ENCODE assay signal across 16 cellular contexts in genomic region chr3:122484985-122485384, GRCh38. TPM values are rescaled to one million over a fixed set of nuclear protein-coding genes. Genes with fewer than 3 reads are reported as not detected.
A peak's percentile ranks its signal among the peaks of the same experiment; 100 is the strongest.
DNase-seq lines count a peak whose midpoint lies in the region; ATAC-seq, FAIRE-seq and TF ChIP-seq lines count a peak whose summit lies in the region.
"Had no signal": no experiment of that assay in that cellular context is flagged by ENCODE, and none has a peak within 500 bp of the region (broad histone marks: within the 10 kb centered on the region; RNA-seq: fewer than 3 reads in every experiment).

No MANE protein-coding gene starts in this region.

- no peak overlapping the region for H3K9ac ChIP-seq in HUES48 (ENCODE audit: low read depth, low read length)
- no peak overlapping the region for H3K9ac ChIP-seq in keratinocyte (ENCODE audit: control insufficient read depth, extremely low read depth, insufficient read depth, low read length)

- no peak for ATAC-seq in activated T-helper 17 cell treated with anti-CD3 and anti-CD28 coated beads, Interleukin-2, amount 50 U/mL, for 72 hours (replicated peaks)
- ATAC-seq: activated CD4-positive, alpha-beta T cell treated with anti-CD3 and anti-CD28 coated beads for 36 hours; stimulated activated naive B cell treated with anti-CD40 and anti-IgM and Interleukin-4, amounts not matched to agents 10 μg/mL and 1 μg/mL and 100 μg/mL, for 72 hours had no signal

- H3K4me1 ChIP-seq in HUES48 (ENCODE audit: control insufficient read depth, insufficient read depth, low read length) (no peaks in the 10 kb centered on the region), keratinocyte (ENCODE audit: control insufficient read depth, extremely low read depth, insufficient read depth, low read length) (peaks cover 18% of the 10 kb centered on the region)

- no peak for TF ChIP-seq CTCF in AG10803 (conservative IDR thresholded peaks at IDR 0.05; ENCODE audit: low read length)
- no peak for TF ChIP-seq CTCF in keratinocyte (optimal IDR thresholded peaks at IDR 0.05 in 1 of 3, IDR thresholded peaks at IDR 0.05 in 1 of 3, conservative IDR thresholded peaks at IDR 0.05 in 1 of 3; ENCODE audit: extremely low read depth in 1 of 3, insufficient read depth in 2 of 3, low read length in 3 of 3)
- no peak for TF ChIP-seq CTCF in D721Med (IDR thresholded peaks at IDR 0.05; ENCODE audit: insufficient read depth, missing control alignments)

- H3K9me3 Mint-ChIP-seq in activated T-helper 17 cell treated with anti-CD3 and anti-CD28 coated beads, Interleukin-2, amount 50 U/mL, for 72 hours: no peaks in the 10 kb centered on the region
- H3K9me3 Mint-ChIP-seq: stimulated activated naive B cell treated with anti-CD40 and anti-IgM and Interleukin-4, amounts not matched to agents 10 μg/mL and 1 μg/mL and 100 μg/mL, for 72 hours had no signal

- H3K4me3 Mint-ChIP-seq in activated T-helper 17 cell treated with anti-CD3 and anti-CD28 coated beads, Interleukin-2, amount 50 U/mL, for 72 hours: no peak overlapping the region
- H3K4me3 Mint-ChIP-seq: activated CD4-positive, alpha-beta T cell treated with anti-CD3 and anti-CD28 coated beads for 36 hours; B cell; stimulated activated naive B cell treated with anti-CD40 and anti-IgM and Interleukin-4, amounts not matched to agents 10 μg/mL and 1 μg/mL and 100 μg/mL, for 72 hours had no signal

- H3K79me2 ChIP-seq in keratinocyte (ENCODE audit: control insufficient read depth, insufficient read depth, low read length): peaks cover 46% of the 10 kb centered on the region

- H3K4me3 ChIP-seq in AG10803 (ENCODE audit: low read length): no peak overlapping the region
- no peak overlapping the region for H3K4me3 ChIP-seq in HUES48 (ENCODE audit: low read depth, low read length)
- no peak overlapping the region for H3K4me3 ChIP-seq in keratinocyte (ENCODE audit: control insufficient read depth in 2 of 3, extremely low read depth in 1 of 3, insufficient read depth in 2 of 3, low read depth in 1 of 3, low read length in 3 of 3)

- H4K20me1 ChIP-seq in keratinocyte (ENCODE audit: control insufficient read depth, extremely low read depth, insufficient read depth, low read length): peaks cover 4% of the 10 kb centered on the region

- H3K36me3 ChIP-seq in HUES48 (ENCODE audit: control insufficient read depth, insufficient read depth, low read length) (peaks cover 17% of the 10 kb centered on the region), keratinocyte (ENCODE audit: control insufficient read depth in 2 of 2, extremely low read depth in 1 of 2, insufficient read depth in 2 of 2, low read length in 2 of 2) (peaks cover 0 to 4% of the 10 kb centered on the region in 2 experiments)

- FAIRE-seq in keratinocyte (lab: Jason Lieb, UNC) (peak; percentile 61), D721Med (lab: Jason Lieb, UNC) (no peak)

- H3K27ac ChIP-seq in HUES48 (ENCODE audit: low read depth, low read length) (peak overlapping the region; percentile 18), keratinocyte (ENCODE audit: control insufficient read depth, insufficient read depth, low read length) (peak overlapping the region; percentile 22)

- H3K27me3 ChIP-seq in HUES48 (ENCODE audit: control insufficient read depth, insufficient read depth, low read length) (no peaks in the 10 kb centered on the region), keratinocyte (ENCODE audit: control insufficient read depth, extremely low read depth, insufficient read depth, low read length) (no peaks in the 10 kb centered on the region)

- H3K27ac Mint-ChIP-seq in activated T-helper 17 cell treated with anti-CD3 and anti-CD28 coated beads, Interleukin-2, amount 50 U/mL, for 72 hours: no peak overlapping the region
- H3K27ac Mint-ChIP-seq: activated CD4-positive, alpha-beta T cell treated with anti-CD3 and anti-CD28 coated beads for 36 hours; B cell; stimulated activated naive B cell treated with anti-CD40 and anti-IgM and Interleukin-4, amounts not matched to agents 10 μg/mL and 1 μg/mL and 100 μg/mL, for 72 hours had no signal

- dilution Hi-C loops in keratinocyte (cut with MboI; ENCODE audit: extremely low pct_ligation_motif_present, low sequenced_read_pairs): no loop called here

- H3K9me3 ChIP-seq in HUES48 (ENCODE audit: control insufficient read depth, insufficient read depth, low read length) (no peaks in the 10 kb centered on the region), keratinocyte (ENCODE audit: control insufficient read depth, low read depth, low read length) (no peaks in the 10 kb centered on the region)

- no peaks in the 10 kb centered on the region for H3K9me1 ChIP-seq in keratinocyte (ENCODE audit: control insufficient read depth, extremely low read depth, insufficient read depth, low read length)

- DNase-seq in AG10803 (ENCODE audit: low read depth) (peak; percentile 42), astrocyte of the hippocampus (ENCODE audit: low read depth, low spot score) (peak; percentile 74), keratinocyte (ENCODE audit: low read depth, low spot score) (no peak), D721Med (ENCODE audit: insufficient read length, low spot score) (no peak)
- no peak for DNase-seq in activated T-cell treated with anti-CD3 and anti-CD28 coated beads, Interleukin-2, amount 50 U/mL, for 1 hour
- no peak for DNase-seq in activated CD4-positive, CD25-positive, alpha-beta regulatory T cell (lab: John Stamatoyannopoulos, UW)
- DNase-seq: activated CD4-positive, alpha-beta T cell treated with anti-CD3 and anti-CD28 coated beads for 36 hours; caudate nucleus; NCI-H187 treated with DMSO at 0.1 percent for 48 hours; NCI-H82; retina; stimulated activated CD4-positive, alpha-beta T cell treated with anti-CD3 and anti-CD28 coated beads, Interleukin-4, amount 100 ng/mL, for 24 hours; stimulated activated naive B cell treated with anti-CD40 and anti-IgM and Interleukin-4, amounts not matched to agents 10 μg/mL and 1 μg/mL and 100 μg/mL, for 72 hours had no signal

- H3K36me3 Mint-ChIP-seq in activated T-helper 17 cell treated with anti-CD3 and anti-CD28 coated beads, Interleukin-2, amount 50 U/mL, for 72 hours (ENCODE audit: low read depth): peaks cover 39% of the 10 kb centered on the region

- no peaks in the 10 kb centered on the region for H3K27me3 Mint-ChIP-seq in activated T-helper 17 cell treated with anti-CD3 and anti-CD28 coated beads, Interleukin-2, amount 50 U/mL, for 72 hours
- H3K27me3 Mint-ChIP-seq: activated CD4-positive, alpha-beta T cell treated with anti-CD3 and anti-CD28 coated beads for 36 hours; B cell; stimulated activated naive B cell treated with anti-CD40 and anti-IgM and Interleukin-4, amounts not matched to agents 10 μg/mL and 1 μg/mL and 100 μg/mL, for 72 hours had no signal

- peaks cover 16% of the 10 kb centered on the region for H3K4me1 Mint-ChIP-seq in activated T-helper 17 cell treated with anti-CD3 and anti-CD28 coated beads, Interleukin-2, amount 50 U/mL, for 72 hours

- no peak overlapping the region for H3K4me2 ChIP-seq in keratinocyte (ENCODE audit: control insufficient read depth, extremely low read depth, insufficient read depth, low read depth, low read length)

- no peak overlapping the region for H2AFZ ChIP-seq in keratinocyte (ENCODE audit: control insufficient read depth, low read length)

RNA-seq across cellular contexts. Expression of gene KPNA1, which starts 29.8 kb away (rescaled TPM):
- 59.4 to 66.7 TPM (median 61.4 TPM) in 3 replicates for polyA plus RNA-seq in keratinocyte
- polyA plus RNA-seq in keratinocyte (2011; ENCODE audit: low read depth): 75.1 TPM
- polyA plus RNA-seq in keratinocyte (2011; cell fraction: cytosol; rRNA removed): 44.0 and 104 TPM in 2 replicates
- polyA plus RNA-seq in keratinocyte (2011; cell fraction: nucleus; rRNA removed): 81.2 and 84.6 TPM in 2 replicates
- 58.3 and 66.0 TPM in 2 replicates for polyA plus RNA-seq in keratinocyte (2012; ENCODE audit: low replicate concordance)
- 77.6 to 91.5 TPM (median 80.5 TPM) in 3 replicates for polyA minus RNA-seq in keratinocyte
- 38.6 TPM for polyA minus RNA-seq in keratinocyte (2011; cell fraction: cytosol; rRNA and poly(A)+ RNA removed)
- polyA minus RNA-seq in keratinocyte (2011; cell fraction: nucleus; rRNA and poly(A)+ RNA removed): 32.2 and 71.0 TPM in 2 replicates
- 10 to 100 TPM; 29.2 to 47.9 TPM for total RNA-seq in activated T-helper 17 cell treated with anti-CD3 and anti-CD28 coated beads, Interleukin-2, amount 50 U/mL, for 72 hours

Comparison
In these comparisons a context has a peak if more than half of its experiments do, and no peak if none do; other contexts are left out.
1. DNase-seq: peak in AG10803 (single experiment) and astrocyte of the hippocampus (single experiment); none in keratinocyte (single experiment), activated T-cell treated with anti-CD3 and anti-CD28 coated beads, Interleukin-2, amount 50 U/mL, for 1 hour (single experiment), activated CD4-positive, CD25-positive, alpha-beta regulatory T cell (0 of 4) and D721Med (single experiment).